In genomic region chr1:155002479-155003226, GRCh38 we compare ENCODE assay signal across 7 cellular contexts. TPM values are rescaled to one million over a fixed set of nuclear protein-coding genes. Genes with fewer than 3 reads are reported as not detected.
DNase-seq lines count a peak whose midpoint lies in the region; ATAC-seq and TF ChIP-seq lines count a peak whose summit lies in the region.

ZBTB7B (plus strand) TSS chr1:155002802; CDS start chr1:155014661, 11,859 bp downstream.

- peaks cover 57% of the 10 kb centered on the region for H3K4me1 Mint-ChIP-seq in activated CD4-positive, alpha-beta memory T cell treated with anti-CD3 and anti-CD28 coated beads, Interleukin-2, amount 10 ng/mL, durations not matched to agents 7 days and 5 days

- H2BK120ac ChIP-seq in neuronal stem cell (ENCODE audit: low read depth, low read length) = peak within 1 kb of the TSS; percentile 94

- peak within 1 kb of the TSS; percentile 95 for H3K4ac ChIP-seq in neuronal stem cell (ENCODE audit: low read length)

- CTCF ChIA-PET in activated CD4-positive, alpha-beta memory T cell treated with anti-CD3 and anti-CD28 coated beads, Interleukin-2, amount 10 ng/mL, durations not matched to agents 7 days and 5 days (lab: Charles Lee) = interaction anchor here (0.7 to 11.4 kb wide), 6 partner anchors 13 to 443 kb away, joined by 3 to 139 read pairs (median 4); partner anchors contain the start of genes FLAD1 and PMVK

- H3K23ac ChIP-seq in neuronal stem cell (ENCODE audit: low read depth, low read length, poor library complexity) = peak within 1 kb of the TSS; percentile 80

- peaks cover 22% of the 10 kb centered on the region for H3K36me3 Mint-ChIP-seq in activated CD4-positive, alpha-beta memory T cell treated with anti-CD3 and anti-CD28 coated beads, Interleukin-2, amount 10 ng/mL, durations not matched to agents 7 days and 5 days (ENCODE audit: low read depth)

- POLR2A ChIA-PET in activated CD4-positive, alpha-beta memory T cell treated with anti-CD3 and anti-CD28 coated beads, Interleukin-2, amount 10 ng/mL, durations not matched to agents 7 days and 5 days (lab: Charles Lee) = interaction anchor here (0.5 to 13.2 kb wide), 4 partner anchors 11 to 395 kb away, joined by 3 to 203 read pairs (median 8); partner anchors contain the start of genes CKS1B and FLAD1

- H3K27ac ChIP-seq in gastroesophageal sphincter = peak within 1 kb of the TSS; percentile 88 to 97 (median 96)
- H3K27ac ChIP-seq in neuronal stem cell (replicated peaks; ENCODE audit: low read length) = peak within 1 kb of the TSS; percentile 89

- H2BK12ac ChIP-seq in neuronal stem cell (ENCODE audit: low read length) = peak within 1 kb of the TSS; percentile 94

- H2BK5ac ChIP-seq in neuronal stem cell (ENCODE audit: low read length) = peak within 1 kb of the TSS; percentile 97

- peak within 1 kb of the TSS; percentile 85 for H3K9ac ChIP-seq in neuronal stem cell (ENCODE audit: low read depth, low read length, poor library complexity)

- DNase-seq in GM10266 (ENCODE audit: extremely low spot score) (peak; percentile 79), HT1080 (ENCODE audit: low read depth) (no peak), neuronal stem cell (ENCODE audit: low spot score) (no peak), NCI-H345 treated with DMSO at 0.1 percent for 48 hours (lab: John Stamatoyannopoulos, UW; ENCODE audit: unreplicated experiment) (no peak)
- peak; percentile 37 for DNase-seq in activated CD4-positive, alpha-beta memory T cell treated with anti-CD3 and anti-CD28 coated beads, Interleukin-2, amount 10 ng/mL, durations not matched to agents 7 days and 5 days

- no peak for TF ChIP-seq EP300 in gastroesophageal sphincter (IDR thresholded peaks at IDR 0.05)

- H3K9me3 ChIP-seq in gastroesophageal sphincter = no peaks in the 10 kb centered on the region
- H3K9me3 ChIP-seq in neuronal stem cell (replicated peaks in 1 of 2; ENCODE audit: control insufficient read depth in 2 of 2, insufficient read depth in 1 of 2, low read depth in 1 of 2, low read length in 2 of 2) = no peaks in the 10 kb centered on the region

- TF ChIP-seq POLR2A in gastroesophageal sphincter (IDR thresholded peaks at IDR 0.05) = peak in 1 of 2 donors; percentile 20

- WGBS in gastroesophageal sphincter (ENCODE audit: low coverage in 1 of 2), 2 donors = 0% methylated on average over 3 to 9 of the region's 34 CpGs
- WGBS in neuronal stem cell (ENCODE audit: extremely low coverage in 2 of 2, insufficient read length in 2 of 2, insufficient replicate concordance in 1 of 2), 2 donors = no CpG with 5 or more reads among the region's 34 CpGs

- no peaks in the 10 kb centered on the region for H3K27me3 ChIP-seq in gastroesophageal sphincter
- H3K27me3 ChIP-seq in neuronal stem cell (ENCODE audit: control insufficient read depth in 3 of 3, insufficient read depth in 3 of 3, low read depth in 1 of 3, low read length in 3 of 3) = peaks cover 0 to 2% (median 0%) of the 10 kb centered on the region in 3 experiments

- peak within 1 kb of the TSS; percentile 90 for H3K4me3 Mint-ChIP-seq in activated CD4-positive, alpha-beta memory T cell treated with anti-CD3 and anti-CD28 coated beads, Interleukin-2, amount 10 ng/mL, durations not matched to agents 7 days and 5 days

- peak within 1 kb of the TSS; percentile 94 for H3K14ac ChIP-seq in neuronal stem cell (ENCODE audit: low read length)

- peaks cover 12% of the 10 kb centered on the region for H3K79me1 ChIP-seq in neuronal stem cell (ENCODE audit: low read depth, low read length)

- peak within 1 kb of the TSS; percentile 97 for H2AFZ ChIP-seq in neuronal stem cell (ENCODE audit: low read length)

- H3K4me1 ChIP-seq in gastroesophageal sphincter (peaks cover 6 to 61% (median 36%) of the 10 kb centered on the region in 3 donors), neuronal stem cell (ENCODE audit: control insufficient read depth in 2 of 2, insufficient read depth in 1 of 2, low read depth in 1 of 2, low read length in 2 of 2) (peaks cover 17 to 19% of the 10 kb centered on the region in 2 donors)

- H3K18ac ChIP-seq in neuronal stem cell (ENCODE audit: low read length) = peak within 1 kb of the TSS; percentile 97

- H3K4me3 ChIP-seq in gastroesophageal sphincter (peak within 1 kb of the TSS; percentile 76 to 89), neuronal stem cell (ENCODE audit: low read length in 2 of 2) (peak within 1 kb of the TSS; percentile 89 to 90)

- H3K27me3 Mint-ChIP-seq in activated CD4-positive, alpha-beta memory T cell treated with anti-CD3 and anti-CD28 coated beads, Interleukin-2, amount 10 ng/mL, durations not matched to agents 7 days and 5 days = no peaks in the 10 kb centered on the region

- peak within 1 kb of the TSS; percentile 72 for H2AK5ac ChIP-seq in neuronal stem cell (ENCODE audit: low read depth, low read length)

- H3K27ac Mint-ChIP-seq in activated CD4-positive, alpha-beta memory T cell treated with anti-CD3 and anti-CD28 coated beads, Interleukin-2, amount 10 ng/mL, durations not matched to agents 7 days and 5 days = peak within 1 kb of the TSS; percentile 91

- TF ChIP-seq CTCF in GM10266 (IDR thresholded peaks at IDR 0.05; ENCODE audit: control insufficient read depth, insufficient read depth, low read depth, missing control alignments) (no peak), gastroesophageal sphincter (IDR thresholded peaks at IDR 0.05) (peak in 2 of 4 experiments; percentile 18 to 21)

- H3K36me3 ChIP-seq in gastroesophageal sphincter = no peaks in the 10 kb centered on the region
- H3K36me3 ChIP-seq in neuronal stem cell (replicated peaks in 1 of 2; ENCODE audit: control insufficient read depth in 2 of 2, insufficient read depth in 2 of 2, low read length in 2 of 2) = no peaks in the 10 kb centered on the region

- H2BK15ac ChIP-seq in neuronal stem cell (ENCODE audit: low read length) = peak within 1 kb of the TSS; percentile 69

- peak; percentile 32 for ATAC-seq in gastroesophageal sphincter
- ATAC-seq in GM21737 (IDR thresholded peaks at IDR 0.05; ENCODE audit: unreplicated experiment) = no peak

- H3K4me2 ChIP-seq in neuronal stem cell (ENCODE audit: insufficient read depth, low read length, poor library complexity, severe bottlenecking) = peak within 1 kb of the TSS; percentile 99

- no peaks in the 10 kb centered on the region for H3K9me3 Mint-ChIP-seq in activated CD4-positive, alpha-beta memory T cell treated with anti-CD3 and anti-CD28 coated beads, Interleukin-2, amount 10 ng/mL, durations not matched to agents 7 days and 5 days

- H4K91ac ChIP-seq in neuronal stem cell (ENCODE audit: low read depth, low read length, poor library complexity) = peak within 1 kb of the TSS; percentile 85

- H4K8ac ChIP-seq in neuronal stem cell (ENCODE audit: low read depth, low read length) = no peak within 1 kb of the TSS

RNA-seq across cellular contexts. Expression of gene ZBTB7B, which starts in this region (rescaled TPM):
- total RNA-seq in HT1080 (2014; rRNA removed; shearing (Covaris generic)) = 18.9 and 22.2 TPM in 2 replicates
- 11.7 and 13.2 TPM in 2 replicates for polyA plus RNA-seq in HT1080 (2015; cell fraction: cytosol; rRNA removed)
- 29.6 and 31.6 TPM in 2 replicates for polyA plus RNA-seq in HT1080 (2015; cell fraction: nucleus; rRNA removed)
- total RNA-seq in activated CD4-positive, alpha-beta memory T cell treated with anti-CD3 and anti-CD28 coated beads, Interleukin-2, amount 10 ng/mL, durations not matched to agents 7 days and 5 days = 100 to 1,000 TPM; 151 to 152 TPM
- total RNA-seq in gastroesophageal sphincter = 10 to 100 TPM; 45.5 to 63.4 (median 49.5) TPM
- polyA plus RNA-seq in neuronal stem cell (2013, experiment 1 of 2) = 5.5 TPM
- polyA plus RNA-seq in neuronal stem cell (2013, experiment 2 of 2) = 5.6 TPM

Comparison
In these comparisons a context has a peak if more than half of its experiments do, and no peak if none do; other contexts are left out.
1. DNase-seq: peak in GM10266 (single experiment) and activated CD4-positive, alpha-beta memory T cell treated with anti-CD3 and anti-CD28 coated beads, Interleukin-2, amount 10 ng/mL, durations not matched to agents 7 days and 5 days (single experiment); none in HT1080 (single experiment), neuronal stem cell (single experiment) and NCI-H345 treated with DMSO at 0.1 percent for 48 hours (single experiment).